Comparison of ENCODE assay signal across 13 cellular contexts in the genomic region with DNA sequence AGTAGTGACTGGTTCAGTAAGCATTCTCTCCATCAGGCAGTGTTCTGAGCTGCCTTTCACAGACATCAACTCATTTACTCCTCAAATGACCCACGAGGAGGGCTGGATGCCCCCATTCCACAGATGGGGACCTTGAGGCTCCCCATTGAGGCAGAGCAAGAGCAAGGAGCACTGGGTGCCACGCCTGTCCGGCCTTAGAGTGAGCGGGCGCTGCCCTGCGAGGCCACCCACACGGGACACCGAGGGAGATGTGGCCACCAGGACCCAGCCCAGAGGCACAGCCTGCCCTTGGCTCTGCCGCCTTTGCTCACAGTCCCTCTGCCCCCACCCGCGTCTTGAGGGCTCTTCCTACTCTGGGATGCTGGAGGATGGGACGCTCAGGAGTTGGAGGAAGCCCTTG. TPM values are rescaled to one million over a fixed set of nuclear protein-coding genes. Genes with fewer than 3 reads are reported as not detected.
DNase-seq lines count a peak whose midpoint lies in the region; FAIRE-seq and TF ChIP-seq lines count a peak whose summit lies in the region.
"Had no signal": no experiment of that assay in that cellular context is flagged by ENCODE, and none has a peak within 500 bp of the region (broad histone marks: within the 10 kb centered on the region; RNA-seq: fewer than 3 reads in every experiment).

No MANE protein-coding gene starts in this region.

- H3K9me3 ChIP-seq in suprapubic skin (no peaks in the 10 kb centered on the region), vagina (no peaks in the 10 kb centered on the region)
- H3K9me3 ChIP-seq: HAP-1 had no signal

- FAIRE-seq in HTR-8/SVneo (lab: Jason Lieb, UNC) = no peak

- 55% methylated on average over 4 of the region's 12 CpGs for WGBS in suprapubic skin

- no peaks in the 10 kb centered on the region for H3K36me3 ChIP-seq in suprapubic skin
- no peaks in the 10 kb centered on the region for H3K36me3 ChIP-seq in vagina
- H3K36me3 ChIP-seq: HAP-1 had no signal

- no peak overlapping the region for H3K27ac Mint-ChIP-seq in activated naive CD4-positive, alpha-beta T cell treated with anti-CD3 and anti-CD28 coated beads for 36 hours
- H3K27ac Mint-ChIP-seq in activated T-helper 1 cell treated with anti-CD3 and anti-CD28 coated beads, Interleukin-12 subunit alpha, Interleukin-12 subunit beta, Interleukin-2, Interleukin-4 antibody, amounts not matched to agents 30 ng/mL and 10 ng/mL and 1 ng/mL, durations not matched to agents 14 hours and 24 hours and 36 hours = no peak overlapping the region
- H3K27ac Mint-ChIP-seq in mesothelial cell of epicardium = no peak overlapping the region

- CTCF ChIA-PET in activated naive CD4-positive, alpha-beta T cell treated with anti-CD3 and anti-CD28 coated beads for 36 hours (lab: Charles Lee) = interaction anchor here (0.5 kb wide), 1 partner anchor 77 kb away, joined by 4 read pairs; no protein-coding TSS in a partner anchor

- H3K4me3 Mint-ChIP-seq in activated naive CD4-positive, alpha-beta T cell treated with anti-CD3 and anti-CD28 coated beads for 36 hours = peak overlapping the region; percentile 79
- H3K4me3 Mint-ChIP-seq in activated T-helper 1 cell treated with anti-CD3 and anti-CD28 coated beads, Interleukin-12 subunit alpha, Interleukin-12 subunit beta, Interleukin-2, Interleukin-4 antibody, amounts not matched to agents 30 ng/mL and 10 ng/mL and 1 ng/mL, durations not matched to agents 14 hours and 24 hours and 36 hours = peak overlapping the region; percentile 87
- H3K4me3 Mint-ChIP-seq in mesothelial cell of epicardium = peak overlapping the region; percentile 82

- H3K4me1 Mint-ChIP-seq in activated naive CD4-positive, alpha-beta T cell treated with anti-CD3 and anti-CD28 coated beads for 36 hours (ENCODE audit: low read depth) = peaks cover 70% of the 10 kb centered on the region
- peaks cover 32% of the 10 kb centered on the region for H3K4me1 Mint-ChIP-seq in activated T-helper 1 cell treated with anti-CD3 and anti-CD28 coated beads, Interleukin-12 subunit alpha, Interleukin-12 subunit beta, Interleukin-2, Interleukin-4 antibody, amounts not matched to agents 30 ng/mL and 10 ng/mL and 1 ng/mL, durations not matched to agents 14 hours and 24 hours and 36 hours (ENCODE audit: low read depth)
- H3K4me1 Mint-ChIP-seq in mesothelial cell of epicardium = peaks cover 49% of the 10 kb centered on the region

- H3K4me3 ChIP-seq in suprapubic skin = peak overlapping the region; percentile 63
- peak overlapping the region in 1 of 2 donors; percentile 4 for H3K4me3 ChIP-seq in vagina

- TF ChIP-seq CTCF in mesothelial cell of epicardium (IDR thresholded peaks at IDR 0.05; ENCODE audit: unreplicated experiment) (no peak), suprapubic skin (IDR thresholded peaks at IDR 0.05) (no peak), vagina (IDR thresholded peaks at IDR 0.05) (no peak)

- H3K9me3 Mint-ChIP-seq in activated naive CD4-positive, alpha-beta T cell treated with anti-CD3 and anti-CD28 coated beads for 36 hours = no peaks in the 10 kb centered on the region
- H3K9me3 Mint-ChIP-seq in activated T-helper 1 cell treated with anti-CD3 and anti-CD28 coated beads, Interleukin-12 subunit alpha, Interleukin-12 subunit beta, Interleukin-2, Interleukin-4 antibody, amounts not matched to agents 30 ng/mL and 10 ng/mL and 1 ng/mL, durations not matched to agents 14 hours and 24 hours and 36 hours = no peaks in the 10 kb centered on the region
- H3K9me3 Mint-ChIP-seq in mesothelial cell of epicardium = no peaks in the 10 kb centered on the region

- no peak for DNase-seq in activated naive CD4-positive, alpha-beta T cell treated with anti-CD3 and anti-CD28 coated beads for 36 hours
- no peak for DNase-seq in activated naive CD4-positive, alpha-beta T cell treated with anti-CD3 and anti-CD28 coated beads, Interleukin-2, amount 50 U/mL, for 16 hours
- DNase-seq in activated T-helper 1 cell treated with anti-CD3 and anti-CD28 coated beads, Interleukin-12 subunit alpha, Interleukin-12 subunit beta, Interleukin-2, Interleukin-4 antibody, amounts not matched to agents 30 ng/mL and 10 ng/mL and 1 ng/mL, durations not matched to agents 14 hours and 24 hours and 36 hours (ENCODE audit: low spot score) = no peak
- DNase-seq in mesothelial cell of epicardium (ENCODE audit: low spot score in 2 of 2, unreplicated experiment in 2 of 2) (no peak), suprapubic skin (ENCODE audit: low spot score in 2 of 2) (no peak), HTR-8/SVneo (ENCODE audit: insufficient read length, low spot score) (no peak), GM19240 (ENCODE audit: insufficient read length, low spot score) (no peak), vagina (ENCODE audit: extremely low spot score in 2 of 2) (no peak)
- DNase-seq: activated gamma-delta T cell treated with Interleukin-2 at 50 U/mL for 16 hours, NCI-H146, NCI-H69, WERI-Rb-1 had no signal

- TF ChIP-seq EP300 in suprapubic skin (IDR thresholded peaks at IDR 0.05) = no peak

- no peaks in the 10 kb centered on the region for H3K27me3 Mint-ChIP-seq in activated naive CD4-positive, alpha-beta T cell treated with anti-CD3 and anti-CD28 coated beads for 36 hours (ENCODE audit: low read depth)
- H3K27me3 Mint-ChIP-seq in activated T-helper 1 cell treated with anti-CD3 and anti-CD28 coated beads, Interleukin-12 subunit alpha, Interleukin-12 subunit beta, Interleukin-2, Interleukin-4 antibody, amounts not matched to agents 30 ng/mL and 10 ng/mL and 1 ng/mL, durations not matched to agents 14 hours and 24 hours and 36 hours (ENCODE audit: insufficient read depth) = peaks cover 1% of the 10 kb centered on the region
- peaks cover 10% of the 10 kb centered on the region for H3K27me3 Mint-ChIP-seq in mesothelial cell of epicardium (ENCODE audit: low read depth)

- H3K27ac ChIP-seq in suprapubic skin (no peak overlapping the region), vagina (no peak overlapping the region)
- H3K27ac ChIP-seq: WERI-Rb-1 had no signal

- H3K27me3 ChIP-seq in suprapubic skin (no peaks in the 10 kb centered on the region), vagina (no peaks in the 10 kb centered on the region)

- peaks cover 72% of the 10 kb centered on the region for H3K4me1 ChIP-seq in suprapubic skin
- peaks cover 87% of the 10 kb centered on the region for H3K4me1 ChIP-seq in vagina

- TF ChIP-seq POLR2A in suprapubic skin (IDR thresholded peaks at IDR 0.05) = no peak
- no peak for TF ChIP-seq POLR2A in vagina (IDR thresholded peaks at IDR 0.05)

- H3K36me3 Mint-ChIP-seq in activated naive CD4-positive, alpha-beta T cell treated with anti-CD3 and anti-CD28 coated beads for 36 hours (ENCODE audit: low read depth) = no peaks in the 10 kb centered on the region
- H3K36me3 Mint-ChIP-seq in activated T-helper 1 cell treated with anti-CD3 and anti-CD28 coated beads, Interleukin-12 subunit alpha, Interleukin-12 subunit beta, Interleukin-2, Interleukin-4 antibody, amounts not matched to agents 30 ng/mL and 10 ng/mL and 1 ng/mL, durations not matched to agents 14 hours and 24 hours and 36 hours (ENCODE audit: low read depth) = peaks cover 4% of the 10 kb centered on the region
- no peaks in the 10 kb centered on the region for H3K36me3 Mint-ChIP-seq in mesothelial cell of epicardium

- intact Hi-C loops in activated naive CD4-positive, alpha-beta T cell treated with anti-CD3 and anti-CD28 coated beads for 36 hours (cut with micrococcal nuclease) = loop anchor here (2.0 to 5.0 kb wide), 2 partner anchors 18 to 166 kb away; a partner anchor contains a TSS
- intact Hi-C loops in activated T-helper 1 cell treated with anti-CD3 and anti-CD28 coated beads, Interleukin-12 subunit alpha, Interleukin-12 subunit beta, Interleukin-2, Interleukin-4 antibody, amounts not matched to agents 30 ng/mL and 10 ng/mL and 1 ng/mL, durations not matched to agents 14 hours and 24 hours and 36 hours (cut with micrococcal nuclease) = loop anchor here (5.0 kb wide), 1 partner anchor 269 kb away; a partner anchor contains a TSS
- intact Hi-C loops in vagina (cut with DNase I) = loop anchor here (5.0 kb wide), 1 partner anchor 601 kb away; a partner anchor contains a TSS

RNA-seq across cellular contexts. Expression of a gene that starts 3.0 kb away (rescaled TPM):
- 10 to 100 TPM; 35.1 to 36.3 TPM for total RNA-seq in activated naive CD4-positive, alpha-beta T cell treated with anti-CD3 and anti-CD28 coated beads for 36 hours
- 75.8 and 80.2 TPM in 2 replicates for total RNA-seq in activated T-helper 1 cell treated with anti-CD3 and anti-CD28 coated beads, Interleukin-12 subunit alpha, Interleukin-12 subunit beta, Interleukin-2, Interleukin-4 antibody, amounts not matched to agents 30 ng/mL and 10 ng/mL and 1 ng/mL, durations not matched to agents 14 hours and 24 hours and 36 hours
- total RNA-seq in mesothelial cell of epicardium (109 to 119 TPM (median 115 TPM) in 3 replicates), suprapubic skin (10 to 100 TPM; 26.0 to 33.7 (median 27.2) TPM), vagina (11.0 TPM)
